21 cellular contexts compared by ENCODE assay signal in genomic region chr6:20717743-20718142, GRCh38.
DNase-seq lines count a peak whose midpoint lies in the region; ATAC-seq and TF ChIP-seq lines count a peak whose summit lies in the region.
"Had no signal": no experiment of that assay in that cellular context is flagged by ENCODE, and none has a peak within 500 bp of the region (broad histone marks: within the 10 kb centered on the region; RNA-seq: fewer than 3 reads in every experiment).

No MANE protein-coding gene starts in this region.

- H3K27ac ChIP-seq in transverse colon: no peak overlapping the region
- no peak overlapping the region for H3K27ac ChIP-seq in GM23248
- H3K27ac ChIP-seq: 22Rv1, pancreas had no signal

- intact Hi-C loops in transverse colon (cut with DNase I; ENCODE audit: low total_unique reads): no loop called here

- no peak for TF ChIP-seq EP300 in transverse colon (IDR thresholded peaks at IDR 0.05; ENCODE audit: low read depth)

- in situ Hi-C loops in transverse colon (cut with MboI; ENCODE audit: low pct_ligation_motif_present in 1 of 4, low pct_unique_long_range_greater_than_20kb in 1 of 4, low sequenced_read_pairs in 3 of 4): no loop called here
- in situ Hi-C loops in GM23248 (cut with MboI): no loop called here

- H4K20me1 ChIP-seq in GM23248 (ENCODE audit: insufficient read depth): no peaks in the 10 kb centered on the region

- H3K36me3 ChIP-seq in transverse colon (no peaks in the 10 kb centered on the region), GM23248 (ENCODE audit: low read depth) (no peaks in the 10 kb centered on the region)
- H3K36me3 ChIP-seq: pancreas had no signal

- H3K27ac Mint-ChIP-seq in stimulated activated naive B cell treated with anti-CD40 and anti-IgM and Interleukin-4, amounts not matched to agents 10 μg/mL and 1 μg/mL and 100 μg/mL, for 72 hours: peak overlapping the region; percentile 11
- H3K27ac Mint-ChIP-seq: activated B cell treated with CpG ODN at 0.5 μM for 24 hours; activated CD4-positive, alpha-beta memory T cell treated with anti-CD3 and anti-CD28 coated beads for 36 hours had no signal

- H3K4me1 ChIP-seq in transverse colon (no peaks in the 10 kb centered on the region), GM23248 (ENCODE audit: insufficient read depth) (peaks cover 5% of the 10 kb centered on the region; the same call in 1 of the 2 replicates)
- H3K4me1 ChIP-seq: pancreas had no signal

- H3K4me3 Mint-ChIP-seq in stimulated activated naive B cell treated with anti-CD40 and anti-IgM and Interleukin-4, amounts not matched to agents 10 μg/mL and 1 μg/mL and 100 μg/mL, for 72 hours: no peak overlapping the region
- H3K4me3 Mint-ChIP-seq: activated B cell treated with CpG ODN at 0.5 μM for 24 hours; activated CD4-positive, alpha-beta memory T cell treated with anti-CD3 and anti-CD28 coated beads for 36 hours had no signal

- no peak overlapping the region for H3K9ac ChIP-seq in GM23248

- no peak overlapping the region for H3K4me2 ChIP-seq in GM23248 (ENCODE audit: unreplicated experiment)

- no peak overlapping the region for H3K4me3 ChIP-seq in transverse colon
- no peak overlapping the region for H3K4me3 ChIP-seq in GM23248
- H3K4me3 ChIP-seq: lung, pancreas had no signal

- H3K9me2 ChIP-seq in GM23248 (ENCODE audit: insufficient read depth): no peaks in the 10 kb centered on the region

- peaks cover 19 to 37% of the 10 kb centered on the region in 2 donors for H3K4me1 Mint-ChIP-seq in stimulated activated naive B cell treated with anti-CD40 and anti-IgM and Interleukin-4, amounts not matched to agents 10 μg/mL and 1 μg/mL and 100 μg/mL, for 72 hours

- no peaks in the 10 kb centered on the region for H3K27me3 ChIP-seq in transverse colon
- no peaks in the 10 kb centered on the region for H3K27me3 ChIP-seq in GM23248 (replicated peaks; ENCODE audit: insufficient read depth)
- H3K27me3 ChIP-seq: pancreas had no signal

- no peak overlapping the region for H2AFZ ChIP-seq in GM23248

- no peaks in the 10 kb centered on the region for H3K27me3 Mint-ChIP-seq in stimulated activated naive B cell treated with anti-CD40 and anti-IgM and Interleukin-4, amounts not matched to agents 10 μg/mL and 1 μg/mL and 100 μg/mL, for 72 hours
- H3K27me3 Mint-ChIP-seq: activated B cell treated with CpG ODN at 0.5 μM for 24 hours; activated CD4-positive, alpha-beta memory T cell treated with anti-CD3 and anti-CD28 coated beads for 36 hours had no signal

- H3F3A ChIP-seq in GM23248 (ENCODE audit: insufficient read depth): no peaks in the 10 kb centered on the region

- H3K9me3 Mint-ChIP-seq in stimulated activated naive B cell treated with anti-CD40 and anti-IgM and Interleukin-4, amounts not matched to agents 10 μg/mL and 1 μg/mL and 100 μg/mL, for 72 hours: peaks cover 0 to 5% of the 10 kb centered on the region in 2 donors
- H3K9me3 Mint-ChIP-seq: activated B cell treated with CpG ODN at 0.5 μM for 24 hours; activated CD4-positive, alpha-beta memory T cell treated with anti-CD3 and anti-CD28 coated beads for 36 hours had no signal

- H3K36me3 Mint-ChIP-seq in stimulated activated naive B cell treated with anti-CD40 and anti-IgM and Interleukin-4, amounts not matched to agents 10 μg/mL and 1 μg/mL and 100 μg/mL, for 72 hours: peaks cover 4 to 15% of the 10 kb centered on the region in 2 donors

- H3K79me2 ChIP-seq in GM23248 (ENCODE audit: insufficient read depth): no peaks in the 10 kb centered on the region

- DNase-seq in NCI-H1105 treated with DMSO at 0.1 percent for 48 hours (lab: John Stamatoyannopoulos, UW) (peak; percentile 42), NCI-H1105 (lab: John Stamatoyannopoulos, UW) (no peak), NCI-H524 (lab: John Stamatoyannopoulos, UW) (peak; percentile 76 to 85), T1000 (lab: John Stamatoyannopoulos, UW) (no peak), transverse colon (no peak), GM23248 (no peak)
- DNase-seq in stimulated activated naive B cell treated with anti-CD40 and anti-IgM and Interleukin-4, amounts not matched to agents 10 μg/mL and 1 μg/mL and 100 μg/mL, for 72 hours: no peak
- DNase-seq: activated B cell treated with CpG ODN at 0.5 μM for 24 hours; activated CD4-positive, alpha-beta memory T cell treated with anti-CD3 and anti-CD28 coated beads for 36 hours; activated T-cell treated with anti-CD3 and anti-CD28 coated beads for 4 hours; AML-193; amygdala; central memory CD4-positive, alpha-beta T cell; kidney; NCI-H774; pancreas; stimulated activated naive CD4-positive, alpha-beta T cell treated with Interleukin-2 at 50 U/mL for 16 hours; trophoblast cell had no signal

- no peak for TF ChIP-seq CTCF in transverse colon (IDR thresholded peaks at IDR 0.05)

- TF ChIP-seq POLR2A in transverse colon (IDR thresholded peaks at IDR 0.05): no peak

- ATAC-seq in HG02885 (IDR thresholded peaks at IDR 0.05; ENCODE audit: poor library complexity, unreplicated experiment): peak; percentile 32
- peak; percentile 24 to 38 for ATAC-seq in stimulated activated naive B cell treated with anti-CD40 and anti-IgM and Interleukin-4, amounts not matched to agents 10 μg/mL and 1 μg/mL and 100 μg/mL, for 72 hours (replicated peaks)
- ATAC-seq: pancreas had no signal

- no peaks in the 10 kb centered on the region for H3K9me3 ChIP-seq in transverse colon
- H3K9me3 ChIP-seq in GM23248 (ENCODE audit: low read depth): no peaks in the 10 kb centered on the region
- H3K9me3 ChIP-seq: pancreas had no signal

Comparison
In these comparisons a context has a peak if more than half of its experiments do, and no peak if none do; other contexts are left out.
1. DNase-seq: peak in NCI-H1105 treated with DMSO at 0.1 percent for 48 hours (single experiment) and NCI-H524 (2 of 2); none in NCI-H1105 (single experiment), stimulated activated naive B cell treated with anti-CD40 and anti-IgM and Interleukin-4, amounts not matched to agents 10 μg/mL and 1 μg/mL and 100 μg/mL, for 72 hours (single experiment), T1000 (single experiment), transverse colon (single experiment) and GM23248 (single experiment).